9 cellular contexts compared by ENCODE assay signal in genomic region chr20:36861625-36861874, GRCh38. TPM values are rescaled to one million over a fixed set of nuclear protein-coding genes. Genes with fewer than 3 reads are reported as not detected.
DNase-seq lines count a peak whose midpoint lies in the region; TF ChIP-seq lines count a peak whose summit lies in the region.
"Had no signal": no experiment of that assay in that cellular context is flagged by ENCODE, and none has a peak within 500 bp of the region (broad histone marks: within the 10 kb centered on the region; RNA-seq: fewer than 3 reads in every experiment).

No MANE protein-coding gene starts in this region.

- intact Hi-C loops in colonic mucosa (cut with DNase I): no loop called here

- peak overlapping the region; percentile 94 for H3K4me2 ChIP-seq in Karpas-422 (ENCODE audit: low read depth, low read length, poor library complexity, severe bottlenecking)

- peaks cover 12% of the 10 kb centered on the region; the same call in 1 of the 2 replicates for H4K20me1 ChIP-seq in Karpas-422 (ENCODE audit: insufficient read depth, low read depth, low read length)

- CTCF ChIA-PET in AG04449 (lab: Yijun Ruan, JAX): interaction anchor here (1.0 to 3.8 kb wide), 4 partner anchors 25 to 88 kb away, joined by 5 to 19 read pairs (median 8); partner anchors contain the start of gene DSN1

- no peaks in the 10 kb centered on the region for H3K27me3 ChIP-seq in Karpas-422 (ENCODE audit: low read length)
- H3K27me3 ChIP-seq in colonic mucosa: no peaks in the 10 kb centered on the region
- H3K27me3 ChIP-seq in muscle layer of duodenum (ENCODE audit: low read depth, low read length): no peaks in the 10 kb centered on the region

- peak overlapping the region; percentile 69 for H3K4me3 ChIP-seq in AG04449 (ENCODE audit: low read depth, low read length)
- H3K4me3 ChIP-seq in Karpas-422 (ENCODE audit: low read length): peak overlapping the region; percentile 87
- H3K4me3 ChIP-seq in colonic mucosa: peak overlapping the region; percentile 35
- H3K4me3 ChIP-seq in muscle layer of duodenum (ENCODE audit: low read depth in 1 of 2, low read length in 2 of 2): peak overlapping the region; percentile 64 to 72

- TF ChIP-seq CTCF in AG04449 (IDR thresholded peaks at IDR 0.05; ENCODE audit: insufficient read depth, low read length, missing control alignments) (no peak), colonic mucosa (IDR thresholded peaks at IDR 0.05) (no peak)

- no peaks in the 10 kb centered on the region for H3K9me2 ChIP-seq in Karpas-422 (replicated peaks; ENCODE audit: insufficient read depth, low read length)

- H3K36me3 ChIP-seq in Karpas-422 (ENCODE audit: insufficient read depth, low read length) (peaks cover 4% of the 10 kb centered on the region; the same call in 1 of the 2 replicates), colonic mucosa (no peaks in the 10 kb centered on the region), muscle layer of duodenum (ENCODE audit: control insufficient read depth in 1 of 2, insufficient read depth in 2 of 2, low read length in 2 of 2) (no peaks in the 10 kb centered on the region)

- H3K79me2 ChIP-seq in Karpas-422 (ENCODE audit: low read length): peaks cover 68% of the 10 kb centered on the region

- H3K9me3 ChIP-seq in Karpas-422 (ENCODE audit: low read length): no peaks in the 10 kb centered on the region
- no peaks in the 10 kb centered on the region for H3K9me3 ChIP-seq in colonic mucosa
- H3K9me3 ChIP-seq in muscle layer of duodenum (ENCODE audit: control insufficient read depth in 1 of 2, low read length in 2 of 2): no peaks in the 10 kb centered on the region

- H3K4me1 ChIP-seq in Karpas-422 (ENCODE audit: low read length) (peaks cover 60% of the 10 kb centered on the region), colonic mucosa (peaks cover 16% of the 10 kb centered on the region), muscle layer of duodenum (ENCODE audit: control insufficient read depth in 1 of 2, insufficient read depth in 2 of 2, low read length in 2 of 2) (peaks cover 26 to 46% of the 10 kb centered on the region in 2 donors)

- peak overlapping the region; percentile 98 for H3K27ac ChIP-seq in Karpas-422 (ENCODE audit: low read length)
- peak overlapping the region; percentile 74 for H3K27ac ChIP-seq in colonic mucosa
- H3K27ac ChIP-seq in muscle layer of duodenum (ENCODE audit: low read length): peak overlapping the region; percentile 69

- DNase-seq in AG04449 (ENCODE audit: low read depth, low spot score) (no peak), Karpas-422 (no peak), colonic mucosa (no peak), DMS114 treated with DMSO at 0.1 percent for 48 hours (lab: John Stamatoyannopoulos, UW; ENCODE audit: unreplicated experiment) (no peak), T-helper 9 cell (no peak), NCI-H1092 (lab: John Stamatoyannopoulos, UW) (no peak), NCI-H1436 (lab: John Stamatoyannopoulos, UW) (no peak)

- H2AFZ ChIP-seq in Karpas-422 (ENCODE audit: low read length): no peak overlapping the region

- H3K9ac ChIP-seq in Karpas-422 (ENCODE audit: low read length) (peak overlapping the region; percentile 97), colonic mucosa (ENCODE audit: low read depth in 2 of 2, low read length in 2 of 2) (peak overlapping the region; percentile 35 to 51)

- POLR2A ChIA-PET in AG04449 (lab: Yijun Ruan, JAX): interaction anchor here (0.7 to 1.2 kb wide), 5 partner anchors 13 to 87 kb away, joined by 3 read pairs; partner anchors contain the start of gene DSN1

RNA-seq across cellular contexts. Expression of gene TLDC2, which starts 14.4 kb away (rescaled TPM):
- total RNA-seq in Karpas-422 (2014; rRNA removed; shearing (Covaris generic); ENCODE audit: low replicate concordance): 0.69 TPM in 1 of 2 replicates, not detected in the other
- 10 to 100 TPM; 18.1 to 29.7 TPM for total RNA-seq in colonic mucosa
- total RNA-seq: NCI-H460 had no signal

Comparison
In these comparisons a context has a peak if more than half of its experiments do, and no peak if none do; other contexts are left out.
1. H3K4me3 ChIP-seq: peak in every context shown above with its lines; median percentile 87 in Karpas-422; 69 in AG04449; 68 in muscle layer of duodenum; 35 in colonic mucosa.
2. RNA of gene TLDC2, which starts 14.4 kb away (total RNA-seq): 18.1 to 29.7 TPM in colonic mucosa; 0.69 TPM in Karpas-422; every median in the first group is over 10 times any median in the second.
3. Peak in every context shown above with its lines, with median percentiles within 50 percentile points of each other: H3K27ac ChIP-seq.